In the genomic region with DNA sequence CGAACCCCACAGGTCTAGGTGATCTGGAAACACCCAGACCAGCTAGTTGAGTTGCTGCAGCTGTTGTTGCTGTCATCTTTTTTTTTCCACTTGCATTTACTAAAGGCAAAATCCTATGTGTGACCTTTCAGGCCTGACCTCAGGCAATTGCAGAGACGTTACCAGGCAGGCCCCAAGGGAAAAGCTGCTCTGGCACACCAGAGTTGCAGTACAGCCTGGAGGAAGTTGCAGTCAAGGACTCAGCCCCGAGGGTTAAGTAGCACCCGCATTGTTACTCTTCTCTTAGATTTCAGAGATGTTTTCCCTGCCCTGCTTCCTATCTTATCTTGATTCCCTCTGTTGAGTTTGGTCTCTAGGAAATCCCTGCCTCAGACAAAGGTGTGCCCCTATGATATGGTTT, we compare ENCODE assay signal across 15 cellular contexts.
"Had no signal": no experiment of that assay in that cellular context is flagged by ENCODE, and none has a peak within 500 bp of the region (broad histone marks: within the 10 kb centered on the region; RNA-seq: fewer than 3 reads in every experiment).

No MANE protein-coding gene starts in this region.

- H3K4me3 Mint-ChIP-seq: activated CD8-positive, alpha-beta T cell treated with anti-CD3 and anti-CD28 coated beads, Interleukin-2, amount 10 ng/mL, durations not matched to agents 7 days and 5 days; activated naive CD4-positive, alpha-beta T cell treated with anti-CD3 and anti-CD28 coated beads for 36 hours; activated T-helper 17 cell treated with anti-CD3 and anti-CD28 coated beads, Interleukin-2, amount 50 U/mL, for 72 hours had no signal

- H3K4me3 ChIP-seq: colonic mucosa, heart right ventricle, left ventricle myocardium inferior, pancreas, uterus had no signal

- H3K27ac Mint-ChIP-seq: activated CD8-positive, alpha-beta T cell treated with anti-CD3 and anti-CD28 coated beads, Interleukin-2, amount 10 ng/mL, durations not matched to agents 7 days and 5 days; activated naive CD4-positive, alpha-beta T cell treated with anti-CD3 and anti-CD28 coated beads for 36 hours; activated T-helper 17 cell treated with anti-CD3 and anti-CD28 coated beads, Interleukin-2, amount 50 U/mL, for 72 hours had no signal

- FAIRE-seq: frontal cortex, kidney, pancreas had no signal

- H3K9me3 Mint-ChIP-seq: activated naive CD4-positive, alpha-beta T cell treated with anti-CD3 and anti-CD28 coated beads for 36 hours; activated T-helper 17 cell treated with anti-CD3 and anti-CD28 coated beads, Interleukin-2, amount 50 U/mL, for 72 hours had no signal

- ATAC-seq: activated CD8-positive, alpha-beta T cell treated with anti-CD3 and anti-CD28 coated beads, Interleukin-2, amount 10 ng/mL, durations not matched to agents 7 days and 5 days; activated T-helper 17 cell treated with anti-CD3 and anti-CD28 coated beads, Interleukin-2, amount 50 U/mL, for 72 hours; heart right ventricle; pancreas had no signal

- H3K27me3 ChIP-seq: colonic mucosa, pancreas, uterus had no signal

- H3K36me3 ChIP-seq: colonic mucosa, heart right ventricle, left ventricle myocardium inferior, pancreas, uterus, WERI-Rb-1 had no signal

- H3K9me3 ChIP-seq: colonic mucosa, heart right ventricle, left ventricle myocardium inferior, pancreas, uterus had no signal

- DNase-seq: activated CD4-positive, alpha-beta T cell treated with anti-CD3 and anti-CD28 coated beads for 48 hours; activated CD8-positive, alpha-beta T cell treated with anti-CD3 and anti-CD28 coated beads, Interleukin-2, amount 10 ng/mL, durations not matched to agents 7 days and 5 days; activated naive CD4-positive, alpha-beta T cell treated with anti-CD3 and anti-CD28 coated beads for 36 hours; colonic mucosa; effector CD4-positive, alpha-beta T cell; heart right ventricle; kidney; left ventricle myocardium inferior; pancreas; stimulated activated CD4-positive, alpha-beta T cell treated with anti-CD3 and anti-CD28 coated beads, Interleukin-4, amount 100 ng/mL, for 4 hours; T1000; uterus; WERI-Rb-1 had no signal

- H3K27ac ChIP-seq: colonic mucosa, heart right ventricle, left ventricle myocardium inferior, pancreas, uterus, WERI-Rb-1 had no signal

- H3K4me1 ChIP-seq: colonic mucosa, left ventricle myocardium inferior, pancreas, uterus had no signal

- H3K4me1 Mint-ChIP-seq: activated T-helper 17 cell treated with anti-CD3 and anti-CD28 coated beads, Interleukin-2, amount 50 U/mL, for 72 hours had no signal
